ENCODE assay signal across 28 cellular contexts in the genomic region with DNA sequence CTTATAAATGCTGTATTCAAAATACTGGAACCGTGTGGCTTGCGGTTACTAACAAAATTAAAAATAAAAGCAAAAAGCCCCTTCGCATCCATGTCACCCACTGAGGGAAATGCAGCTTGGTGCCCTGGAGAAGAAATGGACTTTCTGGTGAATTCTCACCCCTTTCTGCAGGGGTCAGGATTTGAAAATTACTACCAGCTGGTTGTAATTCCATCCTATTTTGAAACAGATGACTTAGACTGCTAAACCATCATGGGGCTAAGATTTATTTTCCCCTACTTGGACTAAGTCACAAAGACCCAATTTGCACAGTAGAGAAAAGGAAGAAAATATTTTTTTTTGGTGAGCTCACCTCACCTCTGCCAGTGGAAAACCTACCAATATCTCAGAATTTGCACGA.
"Had no signal": no experiment of that assay in that cellular context is flagged by ENCODE, and none has a peak within 500 bp of the region (broad histone marks: within the 10 kb centered on the region; RNA-seq: fewer than 3 reads in every experiment).

No MANE protein-coding gene starts in this region.

- H3K4me3 ChIP-seq: body of pancreas, left lung, lower lobe of right lung, psoas muscle, right atrium auricular region, smooth muscle cell, tibial nerve had no signal

- H3K9me3 ChIP-seq: body of pancreas, left lung, lower lobe of right lung, psoas muscle, right atrium auricular region, tibial nerve had no signal

- H2AFZ ChIP-seq: parathyroid adenoma had no signal

- H3K4me3 Mint-ChIP-seq: activated B cell treated with CpG ODN at 0.5 μM for 24 hours; activated CD8-positive, alpha-beta T cell treated with anti-CD3 and anti-CD28 coated beads for 36 hours; activated naive CD4-positive, alpha-beta T cell treated with anti-CD3 and anti-CD28 coated beads, Interleukin-2, amount 50 U/mL, for 24 hours; activated naive CD8-positive, alpha-beta T cell treated with anti-CD3 and anti-CD28 coated beads, Interleukin-2, amount 50 U/mL, for 24 hours; activated T-cell treated with anti-CD3 and anti-CD28 coated beads, Interleukin-2, amount 50 U/mL, for 4 hours; activated T-helper 17 cell treated with anti-CD3 and anti-CD28 coated beads, Interleukin-2, amount 50 U/mL, for 72 hours; naive thymus-derived CD8-positive, alpha-beta T cell; neural crest cell; stimulated activated memory B cell treated with anti-CD40 and anti-IgM and Interleukin-4, amounts not matched to agents 10 μg/mL and 1 μg/mL and 100 μg/mL, for 72 hours; stimulated activated naive CD8-positive, alpha-beta T cell treated with anti-CD3 and anti-CD28 coated beads, Interleukin-15, amount 100 ng/mL, for 72 hours; T-helper 2 cell treated with Interferon-gamma antibody and Interleukin-4, amounts not matched to agents 5 μg/mL and 100 μg/mL, for 36 hours had no signal

- H3K27me3 Mint-ChIP-seq: activated B cell treated with CpG ODN at 0.5 μM for 24 hours; activated CD8-positive, alpha-beta T cell treated with anti-CD3 and anti-CD28 coated beads for 36 hours; activated naive CD8-positive, alpha-beta T cell treated with anti-CD3 and anti-CD28 coated beads, Interleukin-2, amount 50 U/mL, for 24 hours; activated T-helper 17 cell treated with anti-CD3 and anti-CD28 coated beads, Interleukin-2, amount 50 U/mL, for 72 hours; stimulated activated memory B cell treated with anti-CD40 and anti-IgM and Interleukin-4, amounts not matched to agents 10 μg/mL and 1 μg/mL and 100 μg/mL, for 72 hours; stimulated activated naive CD8-positive, alpha-beta T cell treated with anti-CD3 and anti-CD28 coated beads, Interleukin-15, amount 100 ng/mL, for 72 hours had no signal

- DNase-seq: activated B cell treated with CpG ODN at 0.5 μM for 24 hours; activated CD4-positive, alpha-beta T cell treated with anti-CD3 and anti-CD28 coated beads, Interleukin-2, amount 50 U/mL, for 1 hour; activated CD8-positive, alpha-beta T cell treated with anti-CD3 and anti-CD28 coated beads for 36 hours; activated gamma-delta T cell treated with Interleukin-2 at 50 U/mL for 16 hours; activated naive CD8-positive, alpha-beta T cell treated with anti-CD3 and anti-CD28 coated beads, Interleukin-2, amount 50 U/mL, for 24 hours; activated T-cell treated with anti-CD3 and anti-CD28 coated beads, Interleukin-2, amount 50 U/mL, for 4 hours; body of pancreas; left lung; lower lobe of right lung; mesenchymal stem cell; naive thymus-derived CD8-positive, alpha-beta T cell; nucleus accumbens; psoas muscle; stimulated activated CD4-positive, alpha-beta T cell treated with anti-CD3 and anti-CD28 coated beads, Interleukin-1b, Interleukin-23, amount 100 ng/mL, for 48 hours; stimulated activated CD4-positive, alpha-beta T cell treated with anti-CD3 and anti-CD28 coated beads, Interleukin-4, amount 100 ng/mL, for 4 hours; stimulated activated CD8-positive, alpha-beta memory T cell treated with anti-CD3 and anti-CD28 coated beads, Interleukin-4, amount 100 ng/mL, for 48 hours; stimulated activated naive CD8-positive, alpha-beta T cell treated with anti-CD3 and anti-CD28 coated beads, Interleukin-15, amount 100 ng/mL, for 72 hours; substantia nigra; T-helper 1 cell had no signal

- H3K27ac ChIP-seq: body of pancreas, left lung, lower lobe of right lung, parathyroid adenoma, psoas muscle, tibial nerve had no signal

- H3K27ac Mint-ChIP-seq: activated B cell treated with CpG ODN at 0.5 μM for 24 hours; activated CD8-positive, alpha-beta T cell treated with anti-CD3 and anti-CD28 coated beads for 36 hours; activated naive CD4-positive, alpha-beta T cell treated with anti-CD3 and anti-CD28 coated beads, Interleukin-2, amount 50 U/mL, for 24 hours; activated naive CD8-positive, alpha-beta T cell treated with anti-CD3 and anti-CD28 coated beads, Interleukin-2, amount 50 U/mL, for 24 hours; activated T-helper 17 cell treated with anti-CD3 and anti-CD28 coated beads, Interleukin-2, amount 50 U/mL, for 72 hours; naive thymus-derived CD8-positive, alpha-beta T cell; stimulated activated memory B cell treated with anti-CD40 and anti-IgM and Interleukin-4, amounts not matched to agents 10 μg/mL and 1 μg/mL and 100 μg/mL, for 72 hours; stimulated activated naive CD8-positive, alpha-beta T cell treated with anti-CD3 and anti-CD28 coated beads, Interleukin-15, amount 100 ng/mL, for 72 hours; T-helper 2 cell treated with Interferon-gamma antibody and Interleukin-4, amounts not matched to agents 5 μg/mL and 100 μg/mL, for 36 hours had no signal

- H3K36me3 ChIP-seq: left lung, lower lobe of right lung, right atrium auricular region, tibial nerve had no signal

- H3K9ac ChIP-seq: parathyroid adenoma had no signal

- H3K79me2 ChIP-seq: parathyroid adenoma had no signal

- H3K4me1 Mint-ChIP-seq: activated B cell treated with CpG ODN at 0.5 μM for 24 hours; activated naive CD4-positive, alpha-beta T cell treated with anti-CD3 and anti-CD28 coated beads, Interleukin-2, amount 50 U/mL, for 24 hours; activated naive CD8-positive, alpha-beta T cell treated with anti-CD3 and anti-CD28 coated beads, Interleukin-2, amount 50 U/mL, for 24 hours; activated T-helper 17 cell treated with anti-CD3 and anti-CD28 coated beads, Interleukin-2, amount 50 U/mL, for 72 hours; naive thymus-derived CD8-positive, alpha-beta T cell; neural crest cell; stimulated activated memory B cell treated with anti-CD40 and anti-IgM and Interleukin-4, amounts not matched to agents 10 μg/mL and 1 μg/mL and 100 μg/mL, for 72 hours; stimulated activated naive CD8-positive, alpha-beta T cell treated with anti-CD3 and anti-CD28 coated beads, Interleukin-15, amount 100 ng/mL, for 72 hours had no signal

- H3K4me2 ChIP-seq: smooth muscle cell had no signal

- H3K36me3 Mint-ChIP-seq: activated naive CD4-positive, alpha-beta T cell treated with anti-CD3 and anti-CD28 coated beads, Interleukin-2, amount 50 U/mL, for 24 hours; naive thymus-derived CD8-positive, alpha-beta T cell; stimulated activated memory B cell treated with anti-CD40 and anti-IgM and Interleukin-4, amounts not matched to agents 10 μg/mL and 1 μg/mL and 100 μg/mL, for 72 hours had no signal

- ATAC-seq: activated CD8-positive, alpha-beta T cell treated with anti-CD3 and anti-CD28 coated beads for 36 hours; activated naive CD8-positive, alpha-beta T cell treated with anti-CD3 and anti-CD28 coated beads, Interleukin-2, amount 50 U/mL, for 24 hours; activated T-cell treated with anti-CD3 and anti-CD28 coated beads, Interleukin-2, amount 50 U/mL, for 4 hours; activated T-helper 17 cell treated with anti-CD3 and anti-CD28 coated beads, Interleukin-2, amount 50 U/mL, for 72 hours; body of pancreas; left lung; lower lobe of right lung; naive thymus-derived CD8-positive, alpha-beta T cell; psoas muscle; stimulated activated memory B cell treated with anti-CD40 and anti-IgM and Interleukin-4, amounts not matched to agents 10 μg/mL and 1 μg/mL and 100 μg/mL, for 72 hours; stimulated activated naive CD8-positive, alpha-beta T cell treated with anti-CD3 and anti-CD28 coated beads, Interleukin-15, amount 100 ng/mL, for 72 hours had no signal

- H3K9me3 Mint-ChIP-seq: activated B cell treated with CpG ODN at 0.5 μM for 24 hours; activated CD8-positive, alpha-beta T cell treated with anti-CD3 and anti-CD28 coated beads for 36 hours; activated naive CD4-positive, alpha-beta T cell treated with anti-CD3 and anti-CD28 coated beads, Interleukin-2, amount 50 U/mL, for 24 hours; activated T-cell treated with anti-CD3 and anti-CD28 coated beads, Interleukin-2, amount 50 U/mL, for 4 hours; activated T-helper 17 cell treated with anti-CD3 and anti-CD28 coated beads, Interleukin-2, amount 50 U/mL, for 72 hours; neural crest cell had no signal

- H3K27me3 ChIP-seq: body of pancreas, left lung, right atrium auricular region, tibial nerve had no signal

- H3K4me1 ChIP-seq: body of pancreas, left lung, lower lobe of right lung, parathyroid adenoma, psoas muscle, right atrium auricular region, tibial nerve had no signal
